1 cellular context compared by ENCODE assay signal in genomic region chr15:52673312-52673711, GRCh38.
TF ChIP-seq lines count a peak whose summit lies in the region.

No MANE protein-coding gene starts in this region.

TF ChIP-seq in GM23338, 12 proteins besides CTCF, POLR2A, EP300 and RAD21:
- TF ChIP-seq REST (IDR thresholded peaks at IDR 0.05; ENCODE audit: unreplicated experiment) (no peak), CREB1 (CRISPR knock-in tag; IDR thresholded peaks at IDR 0.05; ENCODE audit: low read depth) (no peak), ETS1 (IDR thresholded peaks at IDR 0.05) (no peak), ZNF462 (CRISPR knock-in tag; IDR thresholded peaks at IDR 0.05) (no peak)
